ENCODE assay signal across 13 cellular contexts in genomic region chrX:110173192-110174175, GRCh38.
DNase-seq lines count a peak whose midpoint lies in the region; ATAC-seq and TF ChIP-seq lines count a peak whose summit lies in the region.
"Had no signal": no experiment of that assay in that cellular context is flagged by ENCODE, and none has a peak within 500 bp of the region (broad histone marks: within the 10 kb centered on the region; RNA-seq: fewer than 3 reads in every experiment).

No MANE protein-coding gene starts in this region.

- no peaks in the 10 kb centered on the region for H3K36me3 Mint-ChIP-seq in activated naive CD8-positive, alpha-beta T cell treated with anti-CD3 and anti-CD28 coated beads, Interleukin-2, amount 50 U/mL, for 24 hours (ENCODE audit: low read depth)

- H3K4me3 Mint-ChIP-seq in activated naive CD8-positive, alpha-beta T cell treated with anti-CD3 and anti-CD28 coated beads, Interleukin-2, amount 50 U/mL, for 24 hours, result no peak overlapping the region

- H3K4me1 Mint-ChIP-seq in activated naive CD8-positive, alpha-beta T cell treated with anti-CD3 and anti-CD28 coated beads, Interleukin-2, amount 50 U/mL, for 24 hours, result peaks cover 2% of the 10 kb centered on the region

- H3K79me2 ChIP-seq in osteoblast (ENCODE audit: insufficient read depth, low read length), result no peaks in the 10 kb centered on the region

- no peak overlapping the region for H3K4me2 ChIP-seq in osteoblast (ENCODE audit: insufficient read depth, low read length)

- no peaks in the 10 kb centered on the region for H3K9me3 ChIP-seq in RWPE2 (ENCODE audit: severe bottlenecking)
- H3K9me3 ChIP-seq in osteoblast (ENCODE audit: low read depth, low read length), result no peaks in the 10 kb centered on the region

- H2AFZ ChIP-seq in osteoblast (ENCODE audit: low read length), result no peak overlapping the region

- H3K9me3 Mint-ChIP-seq in activated naive CD8-positive, alpha-beta T cell treated with anti-CD3 and anti-CD28 coated beads, Interleukin-2, amount 50 U/mL, for 24 hours, result no peaks in the 10 kb centered on the region

- H3K27me3 Mint-ChIP-seq in activated naive CD8-positive, alpha-beta T cell treated with anti-CD3 and anti-CD28 coated beads, Interleukin-2, amount 50 U/mL, for 24 hours, result no peaks in the 10 kb centered on the region

- no peaks in the 10 kb centered on the region for H3K27me3 ChIP-seq in RWPE2 (ENCODE audit: insufficient read depth, poor library complexity, severe bottlenecking)
- H3K27me3 ChIP-seq in osteoblast (ENCODE audit: insufficient read depth, low read length), result no peaks in the 10 kb centered on the region

- peak overlapping the region; percentile 89 for H3K27ac ChIP-seq in RWPE2 (ENCODE audit: poor library complexity, severe bottlenecking)
- H3K27ac ChIP-seq in osteoblast (ENCODE audit: low read depth, low read length), result no peak overlapping the region

- H4K20me1 ChIP-seq in osteoblast (ENCODE audit: insufficient read depth, low read length), result peaks cover 11% of the 10 kb centered on the region

- no peak overlapping the region for H3K4me3 ChIP-seq in RWPE2 (ENCODE audit: severe bottlenecking)
- H3K4me3 ChIP-seq in fibroblast of the aortic adventitia (ENCODE audit: low read depth, low read length), result no peak overlapping the region
- H3K4me3 ChIP-seq in osteoblast (ENCODE audit: insufficient read depth, low read length), result no peak overlapping the region

- no peak overlapping the region for H3K27ac Mint-ChIP-seq in activated naive CD8-positive, alpha-beta T cell treated with anti-CD3 and anti-CD28 coated beads, Interleukin-2, amount 50 U/mL, for 24 hours

- TF ChIP-seq CTCF in RWPE2 (IDR thresholded peaks at IDR 0.05; ENCODE audit: poor library complexity, severe bottlenecking), result no peak
- TF ChIP-seq CTCF in fibroblast of the aortic adventitia (IDR thresholded peaks at IDR 0.05; ENCODE audit: insufficient read depth, low read length), result no peak
- no peak for TF ChIP-seq CTCF in osteoblast (IDR thresholded peaks at IDR 0.05; ENCODE audit: extremely low read depth, low read depth, low read length)

- DNase-seq in EH (ENCODE audit: low read depth), result peak; percentile 52
- no peak for DNase-seq in RWPE2 (ENCODE audit: low spot score)
- peak; percentile 21 for DNase-seq in fibroblast of the aortic adventitia (ENCODE audit: low read depth)
- DNase-seq in osteoblast (ENCODE audit: insufficient read length, low spot score, missing footprints), result peak; percentile 90
- DNase-seq in activated naive CD8-positive, alpha-beta T cell treated with anti-CD3 and anti-CD28 coated beads, Interleukin-2, amount 50 U/mL, for 24 hours, result no peak
- DNase-seq in NOMO-1 (lab: John Stamatoyannopoulos, UW; ENCODE audit: unreplicated experiment in 2 of 2), result no peak
- DNase-seq: activated CD4-positive, alpha-beta T cell treated with anti-CD3 and anti-CD28 coated beads, Interleukin-2, amount 50 U/mL, for 48 hours; NCI-H1105 treated with DMSO at 0.1 percent for 48 hours; NCI-H510A; RPMI8226; stimulated activated CD4-positive, alpha-beta T cell treated with anti-CD3 and anti-CD28 coated beads, Interleukin-2, amount 100 ng/mL, for 24 hours had no signal

- H3K4me1 ChIP-seq in RWPE2 (ENCODE audit: insufficient read depth, poor library complexity, severe bottlenecking), result peaks cover 18% of the 10 kb centered on the region
- H3K4me1 ChIP-seq in osteoblast (ENCODE audit: insufficient read depth, low read length), result peaks cover 7% of the 10 kb centered on the region

- H3K36me3 ChIP-seq in RWPE2 (ENCODE audit: low read depth) (no peaks in the 10 kb centered on the region), osteoblast (ENCODE audit: insufficient read depth, low read length) (no peaks in the 10 kb centered on the region)

- peak; percentile 87 for ATAC-seq in RWPE2 (ENCODE audit: low read depth)
- ATAC-seq in activated naive CD8-positive, alpha-beta T cell treated with anti-CD3 and anti-CD28 coated beads, Interleukin-2, amount 50 U/mL, for 24 hours, result no peak
- no peak for ATAC-seq in GM19395 (IDR thresholded peaks at IDR 0.05; ENCODE audit: unreplicated experiment)
- ATAC-seq in HG02970 (IDR thresholded peaks at IDR 0.05; ENCODE audit: low FRiP score, unreplicated experiment), result no peak

Comparison
In these comparisons a context has a peak if more than half of its experiments do, and no peak if none do; other contexts are left out.
1. DNase-seq: peak in EH (single experiment), fibroblast of the aortic adventitia (single experiment) and osteoblast (single experiment); none in RWPE2 (single experiment), activated naive CD8-positive, alpha-beta T cell treated with anti-CD3 and anti-CD28 coated beads, Interleukin-2, amount 50 U/mL, for 24 hours (single experiment) and NOMO-1 (0 of 2).